ENCODE assay signal across 8 cellular contexts in genomic region chr2:203327918-203328734, GRCh38. TPM values are rescaled to one million over a fixed set of nuclear protein-coding genes. Genes with fewer than 3 reads are reported as not detected.
DNase-seq lines count a peak whose midpoint lies in the region; ATAC-seq, FAIRE-seq and TF ChIP-seq lines count a peak whose summit lies in the region.

Gene ABI2, plus strand, starts transcription at chr2:203328394. Its CDS starts 121 bp downstream, at chr2:203328515.

- no peak for FAIRE-seq in A549 (lab: Jason Lieb, UNC)

- TF ChIP-seq RAD21 in A549 (conservative IDR thresholded peaks at IDR 0.05 in 1 of 2, IDR thresholded peaks at IDR 0.05 in 1 of 2) = no peak; a peak in 2 of 5 replicates

- H3K4me3 Mint-ChIP-seq in chondrocyte (ENCODE audit: unreplicated experiment) = peak within 1 kb of the TSS; percentile 93

- DNase-seq in A549 (ENCODE audit: low read depth in 1 of 2, low spot score in 1 of 2) (peak; percentile 85 to 86), NCI-H226 (peak; percentile 62), chondrocyte (ENCODE audit: low spot score) (peak; percentile 95), kidney epithelial cell (ENCODE audit: low read depth) (no peak)
- peak; percentile 37 for DNase-seq in activated CD4-positive, alpha-beta T cell treated with anti-CD3 and anti-CD28 coated beads for 1 hour
- peak; percentile 85 for DNase-seq in stimulated activated CD4-positive, alpha-beta T cell treated with anti-CD3 and anti-CD28 coated beads, Interleukin-15, amount 100 ng/mL, for 24 hours

- ATAC-seq in A549 (peak; percentile 83 to 89), GM18858 (IDR thresholded peaks at IDR 0.05; ENCODE audit: unreplicated experiment) (peak; percentile 37), HG03097 (IDR thresholded peaks at IDR 0.05; ENCODE audit: low FRiP score, unreplicated experiment) (peak; percentile 76)

- no peak for TF ChIP-seq EP300 in A549 (IDR thresholded peaks at IDR 0.05)

- H3K27me3 Mint-ChIP-seq in chondrocyte (ENCODE audit: low read depth) = no peaks in the 10 kb centered on the region

- H3K4me1 ChIP-seq in A549 = peaks cover 20% of the 10 kb centered on the region

- H3K4me2 ChIP-seq in A549 = peak within 1 kb of the TSS; percentile 81

- no peaks in the 10 kb centered on the region for H3K36me3 Mint-ChIP-seq in chondrocyte (ENCODE audit: low read depth)

- peak; percentile 37; the same call in 1 of the 2 replicates for TF ChIP-seq POLR2A in A549 (IDR thresholded peaks at IDR 0.05; ENCODE audit: low read length)

- no peaks in the 10 kb centered on the region for H3K27me3 ChIP-seq in kidney epithelial cell (ENCODE audit: control insufficient read depth, insufficient read depth, low read length)

- no peaks in the 10 kb centered on the region for H3K9me3 Mint-ChIP-seq in chondrocyte (ENCODE audit: low read depth)

- H3K27ac ChIP-seq in A549 = peak within 1 kb of the TSS; percentile 92 to 98

- H3K9me3 ChIP-seq in A549 = no peaks in the 10 kb centered on the region

- H3K27ac Mint-ChIP-seq in chondrocyte (ENCODE audit: unreplicated experiment) = peak within 1 kb of the TSS; percentile 97

- no peak for TF ChIP-seq CTCF in A549 (IDR thresholded peaks at IDR 0.05)
- no peak for TF ChIP-seq CTCF in chondrocyte (IDR thresholded peaks at IDR 0.05)
- TF ChIP-seq CTCF in kidney epithelial cell (IDR thresholded peaks at IDR 0.05; ENCODE audit: insufficient read depth, low read length, poor library complexity, severe bottlenecking) = no peak

- POLR2A ChIA-PET in A549 (lab: Yijun Ruan, JAX) = interaction anchor here (1.9 kb wide), 1 partner anchor 89 kb away, joined by 9 read pairs; the partner anchor contains the start of gene CYP20A1

- peaks cover 28% of the 10 kb centered on the region for H3K4me1 Mint-ChIP-seq in chondrocyte (ENCODE audit: low read depth)

- no peaks in the 10 kb centered on the region for H3K36me3 ChIP-seq in kidney epithelial cell (ENCODE audit: control insufficient read depth, insufficient read depth, low read length)

- peak within 1 kb of the TSS; percentile 76 for H3K4me3 ChIP-seq in A549
- peak within 1 kb of the TSS; percentile 64 for H3K4me3 ChIP-seq in kidney epithelial cell (ENCODE audit: low read depth, low read length)

- CTCF ChIA-PET in A549 (lab: Yijun Ruan, JAX) = interaction anchor here (0.6 kb wide), 1 partner anchor 57 kb away, joined by 3 read pairs; no protein-coding TSS in a partner anchor

- under 1% methylated on average over 24 of the region's 97 CpGs for WGBS in A549 (ENCODE audit: missing lambda C conversion rate)

TF ChIP-seq in A549, 52 proteins besides CTCF, POLR2A, EP300 and RAD21 (continues in another document):
- TF ChIP-seq EHF (CRISPR knock-in tag; IDR thresholded peaks at IDR 0.05) (no peak), PHF8 (IDR thresholded peaks at IDR 0.05; ENCODE audit: borderline replicate concordance, low read depth) (peak; percentile 81), CHD2 (IDR thresholded peaks at IDR 0.05; ENCODE audit: low read length, partially characterized antibody) (peak; percentile 36), TFCP2L1 (CRISPR knock-in tag; IDR thresholded peaks at IDR 0.05) (0 out of 2 replicates have a peak, but pooled peaks have one; percentile 56), KDM5A (IDR thresholded peaks at IDR 0.05) (no peak), JUN (IDR thresholded peaks at IDR 0.05) (peak; percentile 75 to 76; a peak in 4 of 5 replicates), ZFP36 (IDR thresholded peaks at IDR 0.05; ENCODE audit: borderline replicate concordance, partially characterized antibody) (no peak), POLR2AphosphoS2 (conservative IDR thresholded peaks at IDR 0.05; ENCODE audit: low read length) (no peak), REST (IDR thresholded peaks at IDR 0.05) (peak; percentile 31; the same call in 1 of the 2 replicates), HOXB5 (CRISPR knock-in tag; IDR thresholded peaks at IDR 0.05) (peak; percentile 42; the same call in 1 of the 2 replicates), JUNB (IDR thresholded peaks at IDR 0.05) (no peak), HEYL (CRISPR knock-in tag; IDR thresholded peaks at IDR 0.05) (no peak), E2F6 (IDR thresholded peaks at IDR 0.05; ENCODE audit: borderline replicate concordance, low read depth) (peak; percentile 49; the same call in 1 of the 2 replicates), ATOH8 (CRISPR knock-in tag; IDR thresholded peaks at IDR 0.05; ENCODE audit: low read depth) (no peak), ELK1 (IDR thresholded peaks at IDR 0.05; ENCODE audit: low read depth, low read length) (0 out of 2 replicates have a peak, but pooled peaks have one; percentile 30), NPAS2 (CRISPR knock-in tag; IDR thresholded peaks at IDR 0.05; ENCODE audit: borderline replicate concordance) (no peak), MAZ (IDR thresholded peaks at IDR 0.05; ENCODE audit: borderline replicate concordance, low read depth, low read length) (peak; percentile 93; the same call in 1 of the 2 replicates)
- TF ChIP-seq, protein P1, sequence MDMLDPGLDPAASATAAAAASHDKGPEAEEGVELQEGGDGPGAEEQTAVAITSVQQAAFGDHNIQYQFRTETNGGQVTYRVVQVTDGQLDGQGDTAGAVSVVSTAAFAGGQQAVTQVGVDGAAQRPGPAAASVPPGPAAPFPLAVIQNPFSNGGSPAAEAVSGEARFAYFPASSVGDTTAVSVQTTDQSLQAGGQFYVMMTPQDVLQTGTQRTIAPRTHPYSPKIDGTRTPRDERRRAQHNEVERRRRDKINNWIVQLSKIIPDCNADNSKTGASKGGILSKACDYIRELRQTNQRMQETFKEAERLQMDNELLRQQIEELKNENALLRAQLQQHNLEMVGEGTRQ (IDR thresholded peaks at IDR 0.05) = no peak
- TF ChIP-seq, protein P2, sequence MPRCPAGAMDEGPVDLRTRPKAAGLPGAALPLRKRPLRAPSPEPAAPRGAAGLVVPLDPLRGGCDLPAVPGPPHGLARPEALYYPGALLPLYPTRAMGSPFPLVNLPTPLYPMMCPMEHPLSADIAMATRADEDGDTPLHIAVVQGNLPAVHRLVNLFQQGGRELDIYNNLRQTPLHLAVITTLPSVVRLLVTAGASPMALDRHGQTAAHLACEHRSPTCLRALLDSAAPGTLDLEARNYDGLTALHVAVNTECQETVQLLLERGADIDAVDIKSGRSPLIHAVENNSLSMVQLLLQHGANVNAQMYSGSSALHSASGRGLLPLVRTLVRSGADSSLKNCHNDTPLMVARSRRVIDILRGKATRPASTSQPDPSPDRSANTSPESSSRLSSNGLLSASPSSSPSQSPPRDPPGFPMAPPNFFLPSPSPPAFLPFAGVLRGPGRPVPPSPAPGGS (IDR thresholded peaks at IDR 0.05) = peak; percentile 64; the same call in 1 of the 3 replicates

RNA-seq across cellular contexts. Expression of gene ABI2, which starts in this region (rescaled TPM):
- polyA plus RNA-seq in A549 (2011; rRNA removed) = 46.3 and 51.1 TPM in 2 replicates
- polyA plus RNA-seq in A549 (2012; cell fraction: cytosol; rRNA removed) = 41.4 and 53.0 TPM in 2 replicates
- 25.7 and 26.9 TPM in 2 replicates for polyA plus RNA-seq in A549 (2012; cell fraction: nucleus; rRNA removed)
- 36.2 to 43.5 TPM (median 41.4 TPM) in 3 replicates for polyA plus RNA-seq in A549 (2017; fragmentation: RNase III; extraction: RNeasy Plus Mini Kit Qiagen cat#74134 plus additional on column Dnase treatment)
- 54.0 and 54.9 TPM in 2 replicates for polyA minus RNA-seq in A549 (2011; rRNA and poly(A)+ RNA removed)
- 48.1 to 49.0 TPM (median 48.8 TPM) in 3 replicates for total RNA-seq in chondrocyte
- total RNA-seq in kidney epithelial cell = 28.8 and 33.3 TPM in 2 replicates
